Comparison of ENCODE assay signal across 8 cellular contexts in the genomic region with DNA sequence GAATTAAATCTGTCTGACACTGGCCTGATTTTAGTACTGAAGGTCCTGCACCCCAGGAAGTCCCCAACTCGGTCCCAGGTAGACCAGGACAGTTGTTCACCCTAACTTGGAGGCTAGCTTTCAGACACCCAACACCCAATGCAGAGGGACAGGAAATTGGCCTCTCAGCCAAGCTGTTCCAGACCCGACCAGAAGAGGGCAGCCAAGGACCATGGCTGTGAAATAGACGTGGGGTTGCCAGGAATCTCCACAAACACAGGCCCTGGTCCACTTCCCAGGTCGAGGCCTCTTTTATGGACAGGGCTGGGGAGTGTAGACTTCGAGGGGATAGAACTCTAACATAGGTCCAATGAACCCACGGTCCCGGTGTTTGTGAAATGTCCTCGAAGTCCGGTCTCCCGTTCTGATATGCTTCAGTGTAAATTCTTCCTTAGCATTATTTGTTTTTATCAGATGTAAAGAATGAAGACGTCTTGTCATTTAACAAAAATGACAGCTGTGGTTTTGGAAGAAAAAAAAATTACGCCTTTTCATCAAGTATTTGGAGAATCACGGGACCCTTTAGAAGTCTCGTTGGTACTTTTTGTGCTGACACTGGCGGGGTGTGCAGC.
A peak's percentile ranks its signal among the peaks of the same experiment; 100 is the strongest.
DNase-seq lines count a peak whose midpoint lies in the region; ATAC-seq, FAIRE-seq and TF ChIP-seq lines count a peak whose summit lies in the region.

No MANE protein-coding gene starts in this region.

- TF ChIP-seq CTCF in PC-3 (conservative IDR thresholded peaks at IDR 0.05; ENCODE audit: low read depth, low read length) (peak; percentile 93), spleen (IDR thresholded peaks at IDR 0.05 in 8 of 11, conservative IDR thresholded peaks at IDR 0.05 in 3 of 11) (peak; percentile 41 to 79 (median 69))

- TF ChIP-seq POLR2A in spleen (IDR thresholded peaks at IDR 0.05), result no peak

- H3K9me3 ChIP-seq in PC-3 (ENCODE audit: low read length) (no peaks in the 10 kb centered on the region), spleen (no peaks in the 10 kb centered on the region)

- H3K9ac ChIP-seq in PC-3 (ENCODE audit: low read length), result no peak overlapping the region

- H4K20me1 ChIP-seq in PC-3 (ENCODE audit: low read length), result no peaks in the 10 kb centered on the region

- H3K27me3 ChIP-seq in PC-3 (ENCODE audit: low read length) (peaks cover 64% of the 10 kb centered on the region), spleen (replicated peaks in 1 of 7) (no peaks in the 10 kb centered on the region)

- WGBS in spleen, 5 donors, result 48 to 55% (median 51%) methylated on average over 15 of the region's 15 CpGs

- CTCF ChIA-PET in PC-3 (lab: Charles Lee), result interaction anchor here (1.1 kb wide), 1 partner anchor 539 kb away, joined by 3 read pairs; no protein-coding TSS in a partner anchor

- POLR2A ChIA-PET in PC-3 (lab: Charles Lee; ENCODE audit: unreplicated experiment), result no interaction called here

- H3K9me2 ChIP-seq in PC-3 (replicated peaks; ENCODE audit: low read length), result no peaks in the 10 kb centered on the region

- H3K27ac ChIP-seq in PC-3 (ENCODE audit: low read length) (no peak overlapping the region), spleen (no peak overlapping the region)

- no peaks in the 10 kb centered on the region for H3K4me1 ChIP-seq in PC-3 (ENCODE audit: insufficient read depth, low read length)
- no peaks in the 10 kb centered on the region for H3K4me1 ChIP-seq in spleen

- FAIRE-seq in HTR-8/SVneo (lab: Jason Lieb, UNC), result peak; percentile 90

- BruUV-seq in PC-3 (replicated peaks; lab: Mats Ljungman, UMichigan), result no TSS peak

- H3F3A ChIP-seq in PC-3 (ENCODE audit: low read length, unreplicated experiment), result no peaks in the 10 kb centered on the region

- DNase-seq in ELF-1 (ENCODE audit: low read depth, low spot score) (peak; percentile 92), HTR-8/SVneo (ENCODE audit: insufficient read length, low spot score) (peak; percentile 89), PC-3 (peak; percentile 88), astrocyte of the hippocampus (ENCODE audit: low read depth, low spot score) (peak; percentile 91), iPS DF 4.7 (ENCODE audit: extremely low read depth, low spot score) (peak; percentile 62), spleen (no peak)
- no peak for DNase-seq in effector CD8-positive, alpha-beta T cell (lab: John Stamatoyannopoulos, UW)

- H3K4me3 ChIP-seq in PC-3 (ENCODE audit: low read length) (no peak overlapping the region), spleen (no peak overlapping the region)

- 0 out of 2 replicates have a peak overlapping the region, but pooled peaks have one; percentile 39 for H2AFZ ChIP-seq in PC-3 (ENCODE audit: low read length)

- peak; percentile 72 for ATAC-seq in GM21381 (IDR thresholded peaks at IDR 0.05; ENCODE audit: unreplicated experiment)
- peak; percentile 86 for ATAC-seq in PC-3

- no peaks in the 10 kb centered on the region for H3K79me2 ChIP-seq in PC-3 (ENCODE audit: low read length)

- no peaks in the 10 kb centered on the region for H3K36me3 ChIP-seq in PC-3 (ENCODE audit: low read depth, low read length)
- H3K36me3 ChIP-seq in spleen, result no peaks in the 10 kb centered on the region

- intact Hi-C loops in PC-3 (cut with micrococcal nuclease), result loop anchor here (1.0 to 10.0 kb wide), 3 partner anchors 65 to 540 kb away; a partner anchor contains a TSS
- intact Hi-C loops in spleen (cut with DNase I; ENCODE audit: low total_unique reads), result no loop called here

- no peak overlapping the region for H3K4me2 ChIP-seq in PC-3 (ENCODE audit: low read length)

Comparison
In these comparisons a context has a peak if more than half of its experiments do, and no peak if none do; other contexts are left out.
1. DNase-seq: peak in ELF-1 (single experiment), HTR-8/SVneo (single experiment), PC-3 (single experiment), astrocyte of the hippocampus (single experiment) and iPS DF 4.7 (single experiment); none in spleen (single experiment) and effector CD8-positive, alpha-beta T cell (single experiment).